1 cellular context compared by ENCODE assay signal in the genomic region with DNA sequence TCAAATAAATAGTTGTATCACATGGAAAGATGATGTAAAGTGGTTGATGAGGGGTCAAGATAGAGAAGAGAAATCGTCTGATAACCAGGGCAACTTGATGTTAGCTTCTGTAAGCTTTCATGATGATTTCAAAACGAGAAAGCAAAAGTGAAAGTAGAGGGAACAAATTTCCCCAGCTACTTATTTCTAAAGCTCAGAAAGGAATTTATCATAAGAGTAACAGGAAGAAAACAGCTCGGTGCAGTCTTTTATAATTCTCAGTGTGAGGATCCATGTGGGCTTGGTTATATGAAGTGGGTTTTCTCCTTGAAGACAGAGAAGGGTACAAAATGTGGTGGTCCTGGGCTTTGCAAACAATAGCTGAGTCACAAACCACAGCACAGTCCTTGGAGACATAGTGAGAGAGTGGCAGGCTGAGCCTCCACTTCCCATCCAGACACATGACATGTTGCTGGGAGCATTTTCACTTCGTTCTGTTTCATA.
TF ChIP-seq lines count a peak whose summit lies in the region.

No MANE protein-coding gene starts in this region.

TF ChIP-seq in H1, 55 proteins besides CTCF, POLR2A, EP300 and RAD21 (continued from another document):
- no peak for TF ChIP-seq HDAC2 (IDR thresholded peaks at IDR 0.05; ENCODE audit: borderline replicate concordance in 1 of 2, low read depth in 2 of 2, low read length in 2 of 2)
- TF ChIP-seq GTF2F1 (IDR thresholded peaks at IDR 0.05; ENCODE audit: borderline replicate concordance, low read depth, low read length): no peak
- no peak for TF ChIP-seq NANOG (IDR thresholded peaks at IDR 0.05; ENCODE audit: insufficient read depth, low read depth, low read length, poor library complexity, severe bottlenecking)
- no peak for TF ChIP-seq NRF1 (IDR thresholded peaks at IDR 0.05; ENCODE audit: low read depth, low read length)
- TF ChIP-seq TAF1 (IDR thresholded peaks at IDR 0.05; ENCODE audit: low read depth, low read length): no peak
- no peak for TF ChIP-seq BACH1 (IDR thresholded peaks at IDR 0.05; ENCODE audit: low read length)
- TF ChIP-seq, protein P1, sequence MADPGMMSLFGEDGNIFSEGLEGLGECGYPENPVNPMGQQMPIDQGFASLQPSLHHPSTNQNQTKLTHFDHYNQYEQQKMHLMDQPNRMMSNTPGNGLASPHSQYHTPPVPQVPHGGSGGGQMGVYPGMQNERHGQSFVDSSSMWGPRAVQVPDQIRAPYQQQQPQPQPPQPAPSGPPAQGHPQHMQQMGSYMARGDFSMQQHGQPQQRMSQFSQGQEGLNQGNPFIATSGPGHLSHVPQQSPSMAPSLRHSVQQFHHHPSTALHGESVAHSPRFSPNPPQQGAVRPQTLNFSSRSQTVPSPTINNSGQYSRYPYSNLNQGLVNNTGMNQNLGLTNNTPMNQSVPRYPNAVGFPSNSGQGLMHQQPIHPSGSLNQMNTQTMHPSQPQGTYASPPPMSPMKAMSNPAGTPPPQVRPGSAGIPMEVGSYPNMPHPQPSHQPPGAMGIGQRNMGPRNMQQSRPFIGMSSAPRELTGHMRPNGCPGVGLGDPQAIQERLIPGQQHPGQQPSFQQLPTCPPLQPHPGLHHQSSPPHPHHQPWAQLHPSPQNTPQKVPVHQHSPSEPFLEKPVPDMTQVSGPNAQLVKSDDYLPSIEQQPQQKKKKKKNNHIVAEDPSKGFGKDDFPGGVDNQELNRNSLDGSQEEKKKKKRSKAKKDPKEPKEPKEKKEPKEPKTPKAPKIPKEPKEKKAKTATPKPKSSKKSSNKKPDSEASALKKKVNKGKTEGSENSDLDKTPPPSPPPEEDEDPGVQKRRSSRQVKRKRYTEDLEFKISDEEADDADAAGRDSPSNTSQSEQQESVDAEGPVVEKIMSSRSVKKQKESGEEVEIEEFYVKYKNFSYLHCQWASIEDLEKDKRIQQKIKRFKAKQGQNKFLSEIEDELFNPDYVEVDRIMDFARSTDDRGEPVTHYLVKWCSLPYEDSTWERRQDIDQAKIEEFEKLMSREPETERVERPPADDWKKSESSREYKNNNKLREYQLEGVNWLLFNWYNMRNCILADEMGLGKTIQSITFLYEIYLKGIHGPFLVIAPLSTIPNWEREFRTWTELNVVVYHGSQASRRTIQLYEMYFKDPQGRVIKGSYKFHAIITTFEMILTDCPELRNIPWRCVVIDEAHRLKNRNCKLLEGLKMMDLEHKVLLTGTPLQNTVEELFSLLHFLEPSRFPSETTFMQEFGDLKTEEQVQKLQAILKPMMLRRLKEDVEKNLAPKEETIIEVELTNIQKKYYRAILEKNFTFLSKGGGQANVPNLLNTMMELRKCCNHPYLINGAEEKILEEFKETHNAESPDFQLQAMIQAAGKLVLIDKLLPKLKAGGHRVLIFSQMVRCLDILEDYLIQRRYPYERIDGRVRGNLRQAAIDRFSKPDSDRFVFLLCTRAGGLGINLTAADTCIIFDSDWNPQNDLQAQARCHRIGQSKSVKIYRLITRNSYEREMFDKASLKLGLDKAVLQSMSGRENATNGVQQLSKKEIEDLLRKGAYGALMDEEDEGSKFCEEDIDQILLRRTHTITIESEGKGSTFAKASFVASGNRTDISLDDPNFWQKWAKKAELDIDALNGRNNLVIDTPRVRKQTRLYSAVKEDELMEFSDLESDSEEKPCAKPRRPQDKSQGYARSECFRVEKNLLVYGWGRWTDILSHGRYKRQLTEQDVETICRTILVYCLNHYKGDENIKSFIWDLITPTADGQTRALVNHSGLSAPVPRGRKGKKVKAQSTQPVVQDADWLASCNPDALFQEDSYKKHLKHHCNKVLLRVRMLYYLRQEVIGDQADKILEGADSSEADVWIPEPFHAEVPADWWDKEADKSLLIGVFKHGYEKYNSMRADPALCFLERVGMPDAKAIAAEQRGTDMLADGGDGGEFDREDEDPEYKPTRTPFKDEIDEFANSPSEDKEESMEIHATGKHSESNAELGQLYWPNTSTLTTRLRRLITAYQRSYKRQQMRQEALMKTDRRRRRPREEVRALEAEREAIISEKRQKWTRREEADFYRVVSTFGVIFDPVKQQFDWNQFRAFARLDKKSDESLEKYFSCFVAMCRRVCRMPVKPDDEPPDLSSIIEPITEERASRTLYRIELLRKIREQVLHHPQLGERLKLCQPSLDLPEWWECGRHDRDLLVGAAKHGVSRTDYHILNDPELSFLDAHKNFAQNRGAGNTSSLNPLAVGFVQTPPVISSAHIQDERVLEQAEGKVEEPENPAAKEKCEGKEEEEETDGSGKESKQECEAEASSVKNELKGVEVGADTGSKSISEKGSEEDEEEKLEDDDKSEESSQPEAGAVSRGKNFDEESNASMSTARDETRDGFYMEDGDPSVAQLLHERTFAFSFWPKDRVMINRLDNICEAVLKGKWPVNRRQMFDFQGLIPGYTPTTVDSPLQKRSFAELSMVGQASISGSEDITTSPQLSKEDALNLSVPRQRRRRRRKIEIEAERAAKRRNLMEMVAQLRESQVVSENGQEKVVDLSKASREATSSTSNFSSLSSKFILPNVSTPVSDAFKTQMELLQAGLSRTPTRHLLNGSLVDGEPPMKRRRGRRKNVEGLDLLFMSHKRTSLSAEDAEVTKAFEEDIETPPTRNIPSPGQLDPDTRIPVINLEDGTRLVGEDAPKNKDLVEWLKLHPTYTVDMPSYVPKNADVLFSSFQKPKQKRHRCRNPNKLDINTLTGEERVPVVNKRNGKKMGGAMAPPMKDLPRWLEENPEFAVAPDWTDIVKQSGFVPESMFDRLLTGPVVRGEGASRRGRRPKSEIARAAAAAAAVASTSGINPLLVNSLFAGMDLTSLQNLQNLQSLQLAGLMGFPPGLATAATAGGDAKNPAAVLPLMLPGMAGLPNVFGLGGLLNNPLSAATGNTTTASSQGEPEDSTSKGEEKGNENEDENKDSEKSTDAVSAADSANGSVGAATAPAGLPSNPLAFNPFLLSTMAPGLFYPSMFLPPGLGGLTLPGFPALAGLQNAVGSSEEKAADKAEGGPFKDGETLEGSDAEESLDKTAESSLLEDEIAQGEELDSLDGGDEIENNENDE (IDR thresholded peaks at IDR 0.05; ENCODE audit: insufficient replicate concordance, low read length): no peak
- TF ChIP-seq SAP30 (IDR thresholded peaks at IDR 0.05; ENCODE audit: insufficient read depth, insufficient replicate concordance, low read length): no peak
- TF ChIP-seq SP4 (IDR thresholded peaks at IDR 0.05; ENCODE audit: low read length): no peak
- TF ChIP-seq KDM1A (IDR thresholded peaks at IDR 0.05; ENCODE audit: borderline replicate concordance, low read length): no peak
- no peak for TF ChIP-seq USF2 (IDR thresholded peaks at IDR 0.05; ENCODE audit: low read length)
- TF ChIP-seq POU5F1 (IDR thresholded peaks at IDR 0.05; ENCODE audit: low read depth, low read length): no peak
